ENCODE assay signal across 8 cellular contexts in the genomic region with DNA sequence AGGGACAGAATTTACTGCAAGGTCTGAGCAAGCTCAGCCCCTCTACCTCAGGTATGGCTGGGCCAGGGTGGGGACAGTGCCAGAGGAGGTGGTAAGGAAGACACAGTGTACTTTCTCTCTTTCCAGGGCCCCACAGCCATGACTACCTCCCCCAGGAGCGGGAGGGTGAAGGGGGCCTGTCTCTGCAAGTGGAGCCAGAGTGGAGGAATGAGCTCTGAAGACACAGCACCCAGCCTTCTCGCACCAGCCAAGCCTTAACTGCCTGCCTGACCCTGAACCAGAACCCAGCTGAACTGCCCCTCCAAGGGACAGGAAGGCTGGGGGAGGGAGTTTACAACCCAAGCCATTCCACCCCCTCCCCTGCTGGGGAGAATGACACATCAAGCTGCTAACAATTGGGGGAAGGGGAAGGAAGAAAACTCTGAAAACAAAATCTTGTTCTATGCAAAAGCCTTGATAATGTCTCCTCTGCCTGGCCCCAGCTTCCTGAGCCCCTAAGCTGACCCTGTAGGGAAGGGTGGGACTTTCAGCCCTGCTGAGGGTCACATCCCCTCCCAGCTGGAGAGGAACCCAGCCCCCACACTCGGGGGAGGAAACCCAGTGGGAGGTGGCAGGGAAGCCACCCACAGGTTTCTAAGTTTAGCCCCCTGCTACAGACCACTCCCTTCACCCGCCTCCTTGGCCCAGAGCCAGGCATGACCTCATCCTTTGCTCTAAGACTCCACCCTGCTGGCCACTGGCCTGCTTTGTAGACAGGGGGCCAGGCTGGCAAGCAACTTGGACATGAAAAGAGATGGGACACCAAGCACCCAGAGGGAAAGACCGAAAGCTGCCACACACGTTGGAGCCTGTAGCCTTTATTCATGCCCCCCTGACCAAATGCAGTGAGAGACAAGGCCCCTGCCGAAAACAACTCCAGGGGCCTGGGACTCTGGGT.
A peak's percentile ranks its signal among the peaks of the same experiment; 100 is the strongest.
DNase-seq lines count a peak whose midpoint lies in the region; ATAC-seq and TF ChIP-seq lines count a peak whose summit lies in the region.

No MANE protein-coding gene starts in this region.

- H3K4me3 ChIP-seq in GM06990 (replicated peaks; ENCODE audit: low read depth, low read length): no peak overlapping the region
- no peak overlapping the region for H3K4me3 ChIP-seq in choroid plexus epithelial cell (ENCODE audit: low read depth, low read length)

- H3K27me3 ChIP-seq in GM06990 (replicated peaks; ENCODE audit: control insufficient read depth, insufficient read depth, low read length): no peaks in the 10 kb centered on the region
- H3K27me3 ChIP-seq in layer of hippocampus (ENCODE audit: control insufficient read depth, insufficient read depth, low read length): no peaks in the 10 kb centered on the region

- peak; percentile 75 for DNase-seq in GM06990 (ENCODE audit: extremely low read depth, insufficient read length)
- DNase-seq in NCI-H2196 treated with DMSO at 0.1 percent for 48 hours (lab: John Stamatoyannopoulos, UW; ENCODE audit: unreplicated experiment): peak; percentile 61
- peak in 3 of 4 experiments; percentile 26 to 37 (median 37) for DNase-seq in activated CD4-positive, CD25-positive, alpha-beta regulatory T cell (lab: John Stamatoyannopoulos, UW)
- peak; percentile 99 for DNase-seq in choroid plexus epithelial cell (ENCODE audit: low read depth)
- peak; percentile 61 for DNase-seq in stimulated activated CD4-positive, alpha-beta T cell treated with anti-CD3 and anti-CD28 coated beads, Interleukin-1b, Interleukin-23, amount 100 ng/mL, for 48 hours
- no peak for DNase-seq in DMS114 treated with DMSO at 0.1 percent for 48 hours (lab: John Stamatoyannopoulos, UW; ENCODE audit: unreplicated experiment)

- H3K27ac ChIP-seq in layer of hippocampus (ENCODE audit: low read depth, low read length): peak overlapping the region; percentile 55

- peak; percentile 54 for ATAC-seq in HG02885 (IDR thresholded peaks at IDR 0.05; ENCODE audit: poor library complexity, unreplicated experiment)

- no peak for TF ChIP-seq CTCF in GM06990 (IDR thresholded peaks at IDR 0.05; ENCODE audit: insufficient read depth, low read length, poor library complexity, severe bottlenecking)
- TF ChIP-seq CTCF in choroid plexus epithelial cell (conservative IDR thresholded peaks at IDR 0.05; ENCODE audit: low read depth, low read length): peak; percentile 30

- H3K36me3 ChIP-seq in GM06990 (ENCODE audit: control insufficient read depth, insufficient read depth, low read length): peaks cover 32% of the 10 kb centered on the region
